Comparison of ENCODE assay signal across 3 cellular contexts in genomic region chr7:76983333-76983732, GRCh38. TPM values are rescaled to one million over a fixed set of nuclear protein-coding genes. Genes with fewer than 3 reads are reported as not detected.
"Had no signal": no experiment of that assay in that cellular context is flagged by ENCODE, and none has a peak within 500 bp of the region (broad histone marks: within the 10 kb centered on the region; RNA-seq: fewer than 3 reads in every experiment).

No MANE protein-coding gene starts in this region.

RNA-seq across cellular contexts. Expression of gene SPDYE17, which starts 48.8 kb away (rescaled TPM):
- total RNA-seq: LHCN-M2, M059J, MCF 10A had no signal
